Comparison of ENCODE assay signal across 9 cellular contexts in genomic region chr12:6074979-6075585, GRCh38. TPM values are rescaled to one million over a fixed set of nuclear protein-coding genes. Genes with fewer than 3 reads are reported as not detected.
A peak's percentile ranks its signal among the peaks of the same experiment; 100 is the strongest.
DNase-seq lines count a peak whose midpoint lies in the region; ATAC-seq and TF ChIP-seq lines count a peak whose summit lies in the region.
"Had no signal": no experiment of that assay in that cellular context is flagged by ENCODE, and none has a peak within 500 bp of the region (broad histone marks: within the 10 kb centered on the region; RNA-seq: fewer than 3 reads in every experiment).

No MANE protein-coding gene starts in this region.

- H3K4me3 ChIP-seq in left ventricle myocardium inferior (peak overlapping the region; percentile 48), spleen (peak overlapping the region in 5 of 8 donors; percentile 3 to 62 (median 25)), foreskin fibroblast (ENCODE audit: low read depth in 1 of 2, low read length in 2 of 2) (no peak overlapping the region), PC-3 (ENCODE audit: low read length) (no peak overlapping the region)

- no peaks in the 10 kb centered on the region for H3K9me2 ChIP-seq in PC-3 (replicated peaks; ENCODE audit: low read length)

- peaks cover 52% of the 10 kb centered on the region for H3K27me3 Mint-ChIP-seq in activated CD4-positive, alpha-beta memory T cell treated with anti-CD3 and anti-CD28 coated beads, Interleukin-2, amount 10 ng/mL, durations not matched to agents 7 days and 5 days

- H3K4me2 ChIP-seq in PC-3 (ENCODE audit: low read length): no peak overlapping the region

- H3K9me3 Mint-ChIP-seq in activated CD4-positive, alpha-beta memory T cell treated with anti-CD3 and anti-CD28 coated beads, Interleukin-2, amount 10 ng/mL, durations not matched to agents 7 days and 5 days: no peaks in the 10 kb centered on the region

- H3K9me3 ChIP-seq in left ventricle myocardium inferior (replicated peaks) (no peaks in the 10 kb centered on the region), spleen (no peaks in the 10 kb centered on the region), PC-3 (ENCODE audit: low read length) (no peaks in the 10 kb centered on the region)

- no peaks in the 10 kb centered on the region for H4K20me1 ChIP-seq in PC-3 (ENCODE audit: low read length)

- no peak overlapping the region for H3K9ac ChIP-seq in PC-3 (ENCODE audit: low read length)

- no peak for TF ChIP-seq POLR2A in spleen (IDR thresholded peaks at IDR 0.05)

- DNase-seq in activated CD4-positive, alpha-beta memory T cell treated with anti-CD3 and anti-CD28 coated beads, Interleukin-2, amount 10 ng/mL, durations not matched to agents 7 days and 5 days: peak; percentile 60
- peak; percentile 38 for DNase-seq in left ventricle myocardium inferior
- DNase-seq in spleen: peak; percentile 83
- DNase-seq in foreskin fibroblast: no peak
- no peak for DNase-seq in PC-3
- DNase-seq in NCI-H82 (lab: John Stamatoyannopoulos, UW): no peak

- H3K4me3 Mint-ChIP-seq in activated CD4-positive, alpha-beta memory T cell treated with anti-CD3 and anti-CD28 coated beads, Interleukin-2, amount 10 ng/mL, durations not matched to agents 7 days and 5 days: peak overlapping the region; percentile 67

- H3K4me1 Mint-ChIP-seq in activated CD4-positive, alpha-beta memory T cell treated with anti-CD3 and anti-CD28 coated beads, Interleukin-2, amount 10 ng/mL, durations not matched to agents 7 days and 5 days: peaks cover 25% of the 10 kb centered on the region

- peaks cover 100% of the 10 kb centered on the region for H3K4me1 ChIP-seq in left ventricle myocardium inferior
- H3K4me1 ChIP-seq in spleen: peaks cover 11 to 45% (median 32%) of the 10 kb centered on the region in 6 donors
- H3K4me1 ChIP-seq in PC-3 (ENCODE audit: insufficient read depth, low read length): no peaks in the 10 kb centered on the region

- H2AFZ ChIP-seq in PC-3 (ENCODE audit: low read length): no peak overlapping the region

- peaks cover 22% of the 10 kb centered on the region for H3K36me3 ChIP-seq in left ventricle myocardium inferior
- H3K36me3 ChIP-seq in spleen: peaks cover 0 to 11% (median 0%) of the 10 kb centered on the region in 6 donors
- H3K36me3 ChIP-seq in PC-3 (ENCODE audit: low read depth, low read length): no peaks in the 10 kb centered on the region

- H3K27ac ChIP-seq in left ventricle myocardium inferior (replicated peaks) (peak overlapping the region; percentile 89), spleen (peak overlapping the region; percentile 42 to 83 (median 74)), PC-3 (ENCODE audit: low read length) (no peak overlapping the region)

- H3K79me2 ChIP-seq in PC-3 (ENCODE audit: low read length): no peaks in the 10 kb centered on the region

- intact Hi-C loops in left ventricle myocardium inferior (cut with micrococcal nuclease): loop anchor here (10.0 kb wide), 1 partner anchor 110 kb away; no protein-coding TSS in a partner anchor
- intact Hi-C loops in spleen (cut with DNase I; ENCODE audit: low total_unique reads): no loop called here
- intact Hi-C loops in PC-3 (cut with micrococcal nuclease): no loop called here

- no peaks in the 10 kb centered on the region for H3F3A ChIP-seq in PC-3 (ENCODE audit: low read length, unreplicated experiment)

- peaks cover 45% of the 10 kb centered on the region for H3K27me3 ChIP-seq in left ventricle myocardium inferior (ENCODE audit: low read depth)
- peaks cover 0 to 45% (median 5%) of the 10 kb centered on the region in 7 donors for H3K27me3 ChIP-seq in spleen (replicated peaks in 1 of 7)
- H3K27me3 ChIP-seq in PC-3 (ENCODE audit: low read length): no peaks in the 10 kb centered on the region

- H3K27ac Mint-ChIP-seq in activated CD4-positive, alpha-beta memory T cell treated with anti-CD3 and anti-CD28 coated beads, Interleukin-2, amount 10 ng/mL, durations not matched to agents 7 days and 5 days: peak overlapping the region; percentile 41

- TF ChIP-seq CTCF in left ventricle myocardium inferior (IDR thresholded peaks at IDR 0.05; ENCODE audit: borderline replicate concordance): no peak
- TF ChIP-seq CTCF in spleen (IDR thresholded peaks at IDR 0.05 in 8 of 11, conservative IDR thresholded peaks at IDR 0.05 in 3 of 11): no peak
- no peak for TF ChIP-seq CTCF in foreskin fibroblast (IDR thresholded peaks at IDR 0.05; ENCODE audit: low read depth, low read length)
- no peak for TF ChIP-seq CTCF in PC-3 (conservative IDR thresholded peaks at IDR 0.05; ENCODE audit: low read depth, low read length)

- 3 to 8% (median 5%) methylated on average over 7 to 31 of the region's 31 CpGs for WGBS in spleen, 5 donors

- POLR2A ChIA-PET in activated CD4-positive, alpha-beta memory T cell treated with anti-CD3 and anti-CD28 coated beads, Interleukin-2, amount 10 ng/mL, durations not matched to agents 7 days and 5 days (lab: Charles Lee): interaction anchor here (0.6 to 1.3 kb wide), 2 partner anchors 10 to 69 kb away, joined by 3 to 4 read pairs; no protein-coding TSS in a partner anchor
- POLR2A ChIA-PET in PC-3 (lab: Charles Lee; ENCODE audit: unreplicated experiment): no interaction called here

- no TSS peak for BruUV-seq in PC-3 (replicated peaks; lab: Mats Ljungman, UMichigan)

- ATAC-seq in GM21367 (IDR thresholded peaks at IDR 0.05; ENCODE audit: unreplicated experiment) (peak; percentile 49), GM21723 (IDR thresholded peaks at IDR 0.05; ENCODE audit: unreplicated experiment) (no peak), PC-3 (no peak)

- no peaks in the 10 kb centered on the region for H3K36me3 Mint-ChIP-seq in activated CD4-positive, alpha-beta memory T cell treated with anti-CD3 and anti-CD28 coated beads, Interleukin-2, amount 10 ng/mL, durations not matched to agents 7 days and 5 days (ENCODE audit: low read depth)

- CTCF ChIA-PET in activated CD4-positive, alpha-beta memory T cell treated with anti-CD3 and anti-CD28 coated beads, Interleukin-2, amount 10 ng/mL, durations not matched to agents 7 days and 5 days (lab: Charles Lee): no interaction called here
- CTCF ChIA-PET in PC-3 (lab: Charles Lee): no interaction called here

RNA-seq across cellular contexts. Expression of gene VWF, which starts 49.4 kb away (rescaled TPM):
- total RNA-seq in activated CD4-positive, alpha-beta memory T cell treated with anti-CD3 and anti-CD28 coated beads, Interleukin-2, amount 10 ng/mL, durations not matched to agents 7 days and 5 days: not detected
- total RNA-seq in left ventricle myocardium inferior (250 TPM), spleen (100 to 1,000 TPM; 272 to 957 (median 395) TPM), PC-3 (2014; rRNA removed) (not detected in 2 replicates)
- 10 to 100 TPM; 12.9 to 38.6 (median 15.5) TPM for polyA plus RNA-seq in spleen
- total RNA-seq: T-helper 1 cell treated with Interleukin-12 subunit alpha and Interleukin-12 subunit beta and Interleukin-4 antibody, amounts not matched to agents 30 ng/mL and 1 ng/mL, for 36 hours had no signal

Comparison
In these comparisons a context has a peak if more than half of its experiments do, and no peak if none do; other contexts are left out.
1. DNase-seq: peak in activated CD4-positive, alpha-beta memory T cell treated with anti-CD3 and anti-CD28 coated beads, Interleukin-2, amount 10 ng/mL, durations not matched to agents 7 days and 5 days (single experiment), left ventricle myocardium inferior (single experiment) and spleen (single experiment); none in foreskin fibroblast (0 of 2), PC-3 (single experiment) and NCI-H82 (single experiment).
2. H3K4me3 ChIP-seq: peak in left ventricle myocardium inferior (single experiment) and spleen (5 of 8); none in foreskin fibroblast (0 of 2) and PC-3 (single experiment).
3. RNA of gene VWF, which starts 49.4 kb away (total RNA-seq): 272 to 957 TPM in spleen and 250 TPM in left ventricle myocardium inferior (single experiment); not detected in activated CD4-positive, alpha-beta memory T cell treated with anti-CD3 and anti-CD28 coated beads, Interleukin-2, amount 10 ng/mL, durations not matched to agents 7 days and 5 days and not detected in PC-3; every median in the first group is over 100 times any median in the second.